In the genomic region with DNA sequence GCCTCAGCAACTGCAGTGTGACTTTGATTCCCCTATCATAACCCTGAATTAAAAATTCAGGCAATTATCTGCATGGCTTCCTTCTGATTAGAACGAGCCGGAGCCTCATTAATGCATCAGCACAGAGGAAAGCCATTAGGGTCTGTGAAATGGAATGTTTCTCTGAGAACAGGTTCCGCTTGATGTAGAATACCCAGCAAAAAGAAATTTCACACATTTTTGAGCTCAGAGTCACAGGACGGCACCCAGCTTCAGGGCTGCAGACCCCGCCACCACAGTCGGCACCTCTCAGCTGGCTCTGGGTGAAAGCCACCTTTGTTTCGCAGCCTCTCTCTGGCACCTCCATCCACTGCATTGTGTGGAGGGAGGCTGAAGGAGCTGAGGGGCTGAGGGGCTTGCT, we compare ENCODE assay signal across 25 cellular contexts. TPM values are rescaled to one million over a fixed set of nuclear protein-coding genes. Genes with fewer than 3 reads are reported as not detected.
"Had no signal": no experiment of that assay in that cellular context is flagged by ENCODE, and none has a peak within 500 bp of the region (broad histone marks: within the 10 kb centered on the region; RNA-seq: fewer than 3 reads in every experiment).

No MANE protein-coding gene starts in this region.

- ATAC-seq: activated T-helper 17 cell treated with anti-CD3 and anti-CD28 coated beads, Interleukin-2, amount 50 U/mL, for 72 hours; body of pancreas; foreskin keratinocyte; naive thymus-derived CD4-positive, alpha-beta T cell had no signal

- H2AFZ ChIP-seq: parathyroid adenoma had no signal

- DNase-seq: activated B cell treated with CpG ODN at 0.5 μM for 24 hours; activated CD4-positive, alpha-beta memory T cell treated with anti-CD3 and anti-CD28 coated beads for 36 hours; activated CD4-positive, alpha-beta T cell treated with anti-CD3 and anti-CD28 coated beads for 4 hours; activated naive CD4-positive, alpha-beta T cell; activated naive CD8-positive, alpha-beta T cell treated with anti-CD3 and anti-CD28 coated beads for 36 hours; amniotic stem cell; body of pancreas; dorsolateral prefrontal cortex; foreskin keratinocyte; glutamatergic neuron; hippocampal formation; naive thymus-derived CD4-positive, alpha-beta T cell; stimulated activated CD8-positive, alpha-beta memory T cell treated with anti-CD3 and anti-CD28 coated beads, Interleukin-4, amount 100 ng/mL, for 48 hours; stimulated activated naive CD4-positive, alpha-beta T cell treated with Interleukin-2 at 50 U/mL for 16 hours; T-helper 1 cell; T-helper 9 cell; uterus had no signal

- H3K4me1 ChIP-seq: foreskin keratinocyte, parathyroid adenoma, tibial nerve, uterus had no signal

- H3K9ac ChIP-seq: parathyroid adenoma had no signal

- H3K27ac ChIP-seq: body of pancreas, dorsolateral prefrontal cortex, epithelial cell of prostate, foreskin keratinocyte, parathyroid adenoma, tibial nerve, uterus had no signal

- H3K27me3 ChIP-seq: body of pancreas, uterus had no signal

- H3K36me3 ChIP-seq: tibial nerve, uterus had no signal

- H3K9me3 ChIP-seq: body of pancreas, tibial nerve, uterus had no signal

- H3K4me3 ChIP-seq: body of pancreas, dorsolateral prefrontal cortex, tibial nerve, uterus had no signal

RNA-seq across cellular contexts. Expression of a gene that starts 45.3 kb away (rescaled TPM):
- total RNA-seq: activated CD4-positive, alpha-beta memory T cell treated with anti-CD3 and anti-CD28 coated beads for 36 hours; cardiac septum; fibroblast of lung; foreskin keratinocyte; subcutaneous adipose tissue; tibial nerve had no signal
- polyA plus RNA-seq: fibroblast of lung; foreskin keratinocyte; keratinocyte; naive thymus-derived CD4-positive, alpha-beta T cell had no signal
